ENCODE assay signal across 1 cellular context in genomic region chrX:39725114-39725513, GRCh38.
TF ChIP-seq lines count a peak whose summit lies in the region.

No MANE protein-coding gene starts in this region.

TF ChIP-seq in HepG2, 621 proteins besides CTCF, POLR2A, EP300 and RAD21 (continued from another document):
- no peak for TF ChIP-seq MLXIP (CRISPR knock-in tag; IDR thresholded peaks at IDR 0.05; ENCODE audit: borderline replicate concordance)
- no peak for TF ChIP-seq NKX3-1 (CRISPR knock-in tag; IDR thresholded peaks at IDR 0.05)
- peak; percentile 24; the same call in 1 of the 2 replicates for TF ChIP-seq FOXP4 (CRISPR knock-in tag; IDR thresholded peaks at IDR 0.05)
- TF ChIP-seq ZNF709 (CRISPR knock-in tag; IDR thresholded peaks at IDR 0.05): no peak
